Comparison of ENCODE assay signal across 9 cellular contexts in the genomic region with DNA sequence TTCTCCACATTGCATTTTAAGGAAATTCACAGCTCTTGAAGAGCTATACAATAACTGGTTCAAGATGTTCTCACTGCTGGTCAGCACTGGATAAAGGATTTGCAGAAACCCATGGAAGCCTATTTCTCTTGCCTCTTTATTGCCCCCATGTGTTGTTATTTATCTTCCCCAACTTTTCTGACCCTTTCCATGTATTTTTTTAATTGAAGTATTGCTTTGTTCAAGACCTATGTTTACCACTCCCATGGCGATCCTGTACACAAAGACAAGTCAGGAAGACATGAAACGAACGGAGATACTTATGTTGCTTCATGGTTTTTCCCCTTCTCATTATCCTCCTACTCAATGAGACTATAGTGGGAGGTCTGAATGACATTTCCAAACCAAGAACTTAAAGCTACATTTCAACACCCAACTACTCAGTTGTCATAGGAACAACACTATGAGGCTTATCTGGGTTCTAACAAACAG.
DNase-seq lines count a peak whose midpoint lies in the region; ATAC-seq and TF ChIP-seq lines count a peak whose summit lies in the region.
"Had no signal": no experiment of that assay in that cellular context is flagged by ENCODE, and none has a peak within 500 bp of the region (broad histone marks: within the 10 kb centered on the region; RNA-seq: fewer than 3 reads in every experiment).

No MANE protein-coding gene starts in this region.

- H3K4me2 ChIP-seq in hepatocyte, result peak overlapping the region; percentile 67

- no peaks in the 10 kb centered on the region for H3K9me2 ChIP-seq in hepatocyte (replicated peaks; ENCODE audit: insufficient read depth)

- no peaks in the 10 kb centered on the region for H3K36me3 ChIP-seq in heart left ventricle
- H3K36me3 ChIP-seq in hepatocyte (replicated peaks; ENCODE audit: insufficient read depth, low read depth), result no peaks in the 10 kb centered on the region

- H3K4me3 ChIP-seq in heart left ventricle (peak overlapping the region in 9 of 12 donors; percentile 14 to 67 (median 56)), hepatocyte (no peak overlapping the region)

- peak overlapping the region; percentile 89 for H3K27ac Mint-ChIP-seq in activated B cell treated with CpG ODN at 0.5 μM for 24 hours
- peak overlapping the region; percentile 44 for H3K27ac Mint-ChIP-seq in type B pancreatic cell

- WGBS in heart left ventricle, 4 donors, result 42 to 63% (median 48%) methylated on average over 3 of the region's 3 CpGs
- WGBS in hepatocyte (ENCODE audit: low lambda C conversion rate, missing lambda C conversion rate), result 53% methylated on average over 3 of the region's 3 CpGs

- H3K27me3 ChIP-seq in heart left ventricle (peaks cover 0 to 40% (median 0%) of the 10 kb centered on the region in 9 donors), hepatocyte (no peaks in the 10 kb centered on the region)

- H3K36me3 Mint-ChIP-seq in activated B cell treated with CpG ODN at 0.5 μM for 24 hours (ENCODE audit: low read depth), result peaks cover 5% of the 10 kb centered on the region
- H3K36me3 Mint-ChIP-seq in type B pancreatic cell, result peaks cover 5% of the 10 kb centered on the region

- no peak for DNase-seq in heart left ventricle
- no peak for DNase-seq in cardiac septum (ENCODE audit: low spot score)
- no peak for DNase-seq in activated B cell treated with CpG ODN at 0.5 μM for 24 hours
- DNase-seq in hepatocyte (ENCODE audit: low spot score), result no peak
- DNase-seq in type B pancreatic cell (ENCODE audit: extremely low spot score, unreplicated experiment), result no peak
- DNase-seq in mesenteric fat pad (ENCODE audit: low spot score), result no peak
- no peak for DNase-seq in HCEC 1CT
- DNase-seq: NCI-H1092 had no signal

- POLR2A ChIA-PET in activated B cell treated with CpG ODN at 0.5 μM for 24 hours (lab: Charles Lee), result interaction anchor here (1.2 kb wide), 1 partner anchor 8 kb away, joined by 6 read pairs; no protein-coding TSS in a partner anchor

- H3K4me1 ChIP-seq in heart left ventricle (peaks cover 0 to 44% (median 0%) of the 10 kb centered on the region in 12 donors), hepatocyte (ENCODE audit: insufficient read depth) (peaks cover 14% of the 10 kb centered on the region)

- peak overlapping the region in 2 of 12 donors; percentile 81 to 82 for H3K27ac ChIP-seq in heart left ventricle
- H3K27ac ChIP-seq in hepatocyte, result peak overlapping the region; percentile 28

- no peaks in the 10 kb centered on the region for H3K9me3 Mint-ChIP-seq in activated B cell treated with CpG ODN at 0.5 μM for 24 hours
- no peaks in the 10 kb centered on the region for H3K9me3 Mint-ChIP-seq in type B pancreatic cell

- no peaks in the 10 kb centered on the region for H4K20me1 ChIP-seq in hepatocyte (ENCODE audit: insufficient read depth, poor library complexity, severe bottlenecking)

- peak overlapping the region; percentile 85 for H3K4me3 Mint-ChIP-seq in activated B cell treated with CpG ODN at 0.5 μM for 24 hours
- peak overlapping the region; percentile 81 for H3K4me3 Mint-ChIP-seq in type B pancreatic cell

- H3K4me1 Mint-ChIP-seq in activated B cell treated with CpG ODN at 0.5 μM for 24 hours (peaks cover 61% of the 10 kb centered on the region), type B pancreatic cell (ENCODE audit: unreplicated experiment) (peaks cover 12% of the 10 kb centered on the region)

- H3K27me3 Mint-ChIP-seq in activated B cell treated with CpG ODN at 0.5 μM for 24 hours (no peaks in the 10 kb centered on the region), type B pancreatic cell (no peaks in the 10 kb centered on the region)

- CTCF ChIA-PET in activated B cell treated with CpG ODN at 0.5 μM for 24 hours (lab: Charles Lee), result interaction anchor here (1.8 kb wide), 1 partner anchor 18 kb away, joined by 5 read pairs; no protein-coding TSS in a partner anchor

- no peak for TF ChIP-seq POLR2A in heart left ventricle (IDR thresholded peaks at IDR 0.05)

- no peak overlapping the region for H2AFZ ChIP-seq in hepatocyte

- H3K9me3 ChIP-seq in heart left ventricle (no peaks in the 10 kb centered on the region), hepatocyte (ENCODE audit: low read depth) (no peaks in the 10 kb centered on the region)

- TF ChIP-seq CTCF in heart left ventricle (IDR thresholded peaks at IDR 0.05), result no peak
- TF ChIP-seq CTCF in activated B cell treated with CpG ODN at 0.5 μM for 24 hours (IDR thresholded peaks at IDR 0.05), result no peak
- no peak for TF ChIP-seq CTCF in hepatocyte (IDR thresholded peaks at IDR 0.05; ENCODE audit: poor library complexity)
- TF ChIP-seq CTCF in type B pancreatic cell (conservative IDR thresholded peaks at IDR 0.05), result no peak

- intact Hi-C loops in heart left ventricle (cut with DNase I) (no loop called here), cardiac septum (cut with DNase I) (no loop called here), activated B cell treated with CpG ODN at 0.5 μM for 24 hours (cut with micrococcal nuclease) (loop anchor here (1.0 kb wide), 1 partner anchor 9 kb away; no protein-coding TSS in a partner anchor)

- H3K79me2 ChIP-seq in hepatocyte, result peaks cover 68% of the 10 kb centered on the region

- ATAC-seq in heart left ventricle, result no peak
- no peak for ATAC-seq in activated B cell treated with CpG ODN at 0.5 μM for 24 hours (ENCODE audit: low read depth)
- ATAC-seq in GM21423 (IDR thresholded peaks at IDR 0.05; ENCODE audit: unreplicated experiment), result no peak
